ENCODE assay signal across 8 cellular contexts in genomic region chr11:120326228-120326627, GRCh38. TPM values are rescaled to one million over a fixed set of nuclear protein-coding genes. Genes with fewer than 3 reads are reported as not detected.
DNase-seq lines count a peak whose midpoint lies in the region; ATAC-seq, FAIRE-seq and TF ChIP-seq lines count a peak whose summit lies in the region.

No MANE protein-coding gene starts in this region.

- no peak overlapping the region for H3K27ac Mint-ChIP-seq in central memory CD8-positive, alpha-beta T cell (ENCODE audit: low read depth)

- H3K4me3 Mint-ChIP-seq in central memory CD8-positive, alpha-beta T cell, result peak overlapping the region; percentile 46

- H3K36me3 ChIP-seq in A673 (ENCODE audit: insufficient read depth, low read length, poor library complexity, severe bottlenecking) (peaks cover 14% of the 10 kb centered on the region), mesodermal cell (ENCODE audit: control insufficient read depth, insufficient read depth, low read length) (peaks cover 30% of the 10 kb centered on the region)

- H3K27me3 ChIP-seq in A673 (replicated peaks; ENCODE audit: insufficient read depth, low read depth, low read length, poor library complexity), result no peaks in the 10 kb centered on the region

- no peaks in the 10 kb centered on the region for H3K9me3 Mint-ChIP-seq in central memory CD8-positive, alpha-beta T cell

- WGBS in mesodermal cell (ENCODE audit: insufficient coverage in 2 of 2), 2 experiments, result 80 to 100% methylated on average over 1 to 2 of the region's 3 CpGs

- no peak overlapping the region for H3K27ac ChIP-seq in A673 (ENCODE audit: low read depth, low read length, poor library complexity, severe bottlenecking)
- no peak overlapping the region for H3K27ac ChIP-seq in mesodermal cell (ENCODE audit: low read depth, low read length, severe bottlenecking)

- DNase-seq in A673 (ENCODE audit: low spot score) (no peak), M059J (ENCODE audit: low read depth) (peak; percentile 25), GM19239 (ENCODE audit: insufficient read length, low spot score) (no peak), occipital lobe (lab: John Stamatoyannopoulos, UW) (no peak)
- no peak for DNase-seq in central memory CD8-positive, alpha-beta T cell (ENCODE audit: low spot score in 2 of 2)
- DNase-seq in stimulated activated CD4-positive, alpha-beta T cell treated with anti-CD3 and anti-CD28 coated beads, Interleukin-15, amount 100 ng/mL, for 24 hours, result no peak

- peaks cover 84% of the 10 kb centered on the region for H3K27me3 Mint-ChIP-seq in central memory CD8-positive, alpha-beta T cell

- H3K9me3 ChIP-seq in A673 (ENCODE audit: low read depth, low read length, poor library complexity, severe bottlenecking) (no peaks in the 10 kb centered on the region), mesodermal cell (ENCODE audit: control insufficient read depth, low read length) (no peaks in the 10 kb centered on the region)

- H3K4me1 ChIP-seq in A673 (ENCODE audit: insufficient read depth, low read length, poor library complexity, severe bottlenecking) (peaks cover 24% of the 10 kb centered on the region), mesodermal cell (ENCODE audit: control insufficient read depth, insufficient read depth, low read length, poor library complexity, severe bottlenecking) (peaks cover 34% of the 10 kb centered on the region)

- BruUV-seq in A673 (replicated peaks; lab: Mats Ljungman, UMichigan), result no TSS peak

- no peak for FAIRE-seq in GM19239 (lab: Jason Lieb, UNC)

- no peak for ATAC-seq in central memory CD8-positive, alpha-beta T cell (replicated peaks; ENCODE audit: extremely low read depth, poor library complexity, severe bottlenecking)
- no peak for ATAC-seq in GM18868 (IDR thresholded peaks at IDR 0.05; ENCODE audit: unreplicated experiment)

- CTCF ChIA-PET in A673 (lab: Charles Lee), result interaction anchor here (0.6 kb wide), 1 partner anchor 957 kb away, joined by 3 read pairs; no protein-coding TSS in a partner anchor

- no peaks in the 10 kb centered on the region for H3K36me3 Mint-ChIP-seq in central memory CD8-positive, alpha-beta T cell (ENCODE audit: insufficient read depth)

- POLR2A ChIA-PET in A673 (lab: Charles Lee; ENCODE audit: low non-redundant PET), result no interaction called here

- intact Hi-C loops in A673 (cut with micrococcal nuclease; ENCODE audit: unreplicated experiment), result no loop called here

- peaks cover 21% of the 10 kb centered on the region for H3K4me1 Mint-ChIP-seq in central memory CD8-positive, alpha-beta T cell

- TF ChIP-seq CTCF in A673 (conservative IDR thresholded peaks at IDR 0.05; ENCODE audit: low read depth, low read length), result no peak

- H3K4me3 ChIP-seq in A673 (ENCODE audit: low read depth, low read length, poor library complexity, severe bottlenecking), result peak overlapping the region; percentile 73
- peak overlapping the region; percentile 73 for H3K4me3 ChIP-seq in mesodermal cell (ENCODE audit: extremely low read depth, insufficient read depth, low read length, poor library complexity, severe bottlenecking)

RNA-seq across cellular contexts. Expression of gene TLCD5, which starts 1.1 kb away (rescaled TPM):
- 11.1 and 13.4 TPM in 2 replicates for total RNA-seq in A673 (2021)
- 3.7 and 4.8 TPM in 2 replicates for total RNA-seq in M059J (2014; rRNA removed; shearing (Covaris generic))
- 14.9 TPM for polyA plus RNA-seq in mesodermal cell (2013, experiment 1 of 2)
- 11.5 TPM for polyA plus RNA-seq in mesodermal cell (2013, experiment 2 of 2)
- 22.9 TPM for total RNA-seq in occipital lobe

RNA-seq across cellular contexts. Expression of gene ARHGEF12, which starts 10.0 kb away (rescaled TPM):
- total RNA-seq in A673 (2021) (122 and 132 TPM in 2 replicates), occipital lobe (235 TPM)
- 31.0 and 56.6 TPM in 2 replicates for total RNA-seq in M059J (2014; rRNA removed; shearing (Covaris generic))
- 43.3 TPM for polyA plus RNA-seq in mesodermal cell (2013, experiment 1 of 2)
- 40.8 TPM for polyA plus RNA-seq in mesodermal cell (2013, experiment 2 of 2)
